In genomic region chr3:134600166-134600670, GRCh38 we compare ENCODE assay signal across 12 cellular contexts. TPM values are rescaled to one million over a fixed set of nuclear protein-coding genes. Genes with fewer than 3 reads are reported as not detected.
DNase-seq lines count a peak whose midpoint lies in the region; ATAC-seq, FAIRE-seq and TF ChIP-seq lines count a peak whose summit lies in the region.
"Had no signal": no experiment of that assay in that cellular context is flagged by ENCODE, and none has a peak within 500 bp of the region (broad histone marks: within the 10 kb centered on the region; RNA-seq: fewer than 3 reads in every experiment).

No MANE protein-coding gene starts in this region.

- H3K9me3 Mint-ChIP-seq in activated T-helper 17 cell treated with anti-CD3 and anti-CD28 coated beads, Interleukin-2, amount 50 U/mL, for 72 hours, result no peaks in the 10 kb centered on the region
- no peaks in the 10 kb centered on the region for H3K9me3 Mint-ChIP-seq in stimulated activated effector memory CD8-positive, alpha-beta T cell treated with anti-CD3 and anti-CD28 coated beads, Interleukin-12 subunit alpha, Interleukin-12 subunit beta, amount 100 ng/mL, for 72 hours
- H3K9me3 Mint-ChIP-seq: activated naive CD4-positive, alpha-beta T cell treated with anti-CD3 and anti-CD28 coated beads for 36 hours; CD4-positive, CD25-positive, alpha-beta regulatory T cell; stimulated activated memory B cell treated with anti-CD40 and anti-IgM and Interleukin-4, amounts not matched to agents 10 μg/mL and 1 μg/mL and 100 μg/mL, for 72 hours had no signal

- TF ChIP-seq CTCF in keratinocyte (optimal IDR thresholded peaks at IDR 0.05 in 1 of 3, IDR thresholded peaks at IDR 0.05 in 1 of 3, conservative IDR thresholded peaks at IDR 0.05 in 1 of 3; ENCODE audit: extremely low read depth in 1 of 3, insufficient read depth in 2 of 3, low read length in 3 of 3), result no peak

- peaks cover 7% of the 10 kb centered on the region for H3K27me3 Mint-ChIP-seq in activated T-helper 17 cell treated with anti-CD3 and anti-CD28 coated beads, Interleukin-2, amount 50 U/mL, for 72 hours

- no peaks in the 10 kb centered on the region for H3K36me3 ChIP-seq in keratinocyte (ENCODE audit: control insufficient read depth in 2 of 2, extremely low read depth in 1 of 2, insufficient read depth in 2 of 2, low read length in 2 of 2)

- H3K4me2 ChIP-seq in keratinocyte (ENCODE audit: control insufficient read depth, extremely low read depth, insufficient read depth, low read depth, low read length), result peak overlapping the region; percentile 24

- H3K4me3 Mint-ChIP-seq in activated T-helper 17 cell treated with anti-CD3 and anti-CD28 coated beads, Interleukin-2, amount 50 U/mL, for 72 hours, result peak overlapping the region; percentile 23
- no peak overlapping the region for H3K4me3 Mint-ChIP-seq in stimulated activated effector memory CD8-positive, alpha-beta T cell treated with anti-CD3 and anti-CD28 coated beads, Interleukin-12 subunit alpha, Interleukin-12 subunit beta, amount 100 ng/mL, for 72 hours
- H3K4me3 Mint-ChIP-seq: activated naive CD4-positive, alpha-beta T cell treated with anti-CD3 and anti-CD28 coated beads for 36 hours; stimulated activated memory B cell treated with anti-CD40 and anti-IgM and Interleukin-4, amounts not matched to agents 10 μg/mL and 1 μg/mL and 100 μg/mL, for 72 hours had no signal

- H3K4me3 ChIP-seq in keratinocyte (ENCODE audit: control insufficient read depth in 2 of 3, extremely low read depth in 1 of 3, insufficient read depth in 2 of 3, low read depth in 1 of 3, low read length in 3 of 3), result no peak overlapping the region

- H2AFZ ChIP-seq in keratinocyte (ENCODE audit: control insufficient read depth, low read length), result peak overlapping the region; percentile 48

- H3K27ac Mint-ChIP-seq in activated T-helper 17 cell treated with anti-CD3 and anti-CD28 coated beads, Interleukin-2, amount 50 U/mL, for 72 hours, result no peak overlapping the region
- H3K27ac Mint-ChIP-seq in stimulated activated effector memory CD8-positive, alpha-beta T cell treated with anti-CD3 and anti-CD28 coated beads, Interleukin-12 subunit alpha, Interleukin-12 subunit beta, amount 100 ng/mL, for 72 hours, result no peak overlapping the region
- H3K27ac Mint-ChIP-seq: activated naive CD4-positive, alpha-beta T cell treated with anti-CD3 and anti-CD28 coated beads for 36 hours; CD4-positive, CD25-positive, alpha-beta regulatory T cell; stimulated activated memory B cell treated with anti-CD40 and anti-IgM and Interleukin-4, amounts not matched to agents 10 μg/mL and 1 μg/mL and 100 μg/mL, for 72 hours had no signal

- H3K4me1 ChIP-seq in keratinocyte (ENCODE audit: control insufficient read depth, extremely low read depth, insufficient read depth, low read length), result peaks cover 21% of the 10 kb centered on the region

- H3K27ac ChIP-seq in keratinocyte (ENCODE audit: control insufficient read depth, insufficient read depth, low read length), result no peak overlapping the region

- peaks cover 13% of the 10 kb centered on the region for H3K9me3 ChIP-seq in keratinocyte (ENCODE audit: control insufficient read depth, low read depth, low read length)

- dilution Hi-C loops in keratinocyte (cut with MboI; ENCODE audit: extremely low pct_ligation_motif_present, low sequenced_read_pairs), result no loop called here

- no peaks in the 10 kb centered on the region for H3K79me2 ChIP-seq in keratinocyte (ENCODE audit: control insufficient read depth, insufficient read depth, low read length)

- no peaks in the 10 kb centered on the region for H4K20me1 ChIP-seq in keratinocyte (ENCODE audit: control insufficient read depth, extremely low read depth, insufficient read depth, low read length)

- no peak for ATAC-seq in activated T-helper 17 cell treated with anti-CD3 and anti-CD28 coated beads, Interleukin-2, amount 50 U/mL, for 72 hours (replicated peaks)
- no peak for ATAC-seq in stimulated activated effector memory CD8-positive, alpha-beta T cell treated with anti-CD3 and anti-CD28 coated beads, Interleukin-12 subunit alpha, Interleukin-12 subunit beta, amount 100 ng/mL, for 72 hours
- ATAC-seq in HG03039 (IDR thresholded peaks at IDR 0.05; ENCODE audit: unreplicated experiment), result no peak

- H3K9me1 ChIP-seq in keratinocyte (ENCODE audit: control insufficient read depth, extremely low read depth, insufficient read depth, low read length), result no peaks in the 10 kb centered on the region

- FAIRE-seq in keratinocyte (lab: Jason Lieb, UNC), result peak; percentile 23
- FAIRE-seq: TTC549 had no signal

- H3K36me3 Mint-ChIP-seq in activated T-helper 17 cell treated with anti-CD3 and anti-CD28 coated beads, Interleukin-2, amount 50 U/mL, for 72 hours (ENCODE audit: low read depth), result no peaks in the 10 kb centered on the region
- H3K36me3 Mint-ChIP-seq in stimulated activated effector memory CD8-positive, alpha-beta T cell treated with anti-CD3 and anti-CD28 coated beads, Interleukin-12 subunit alpha, Interleukin-12 subunit beta, amount 100 ng/mL, for 72 hours, result no peaks in the 10 kb centered on the region
- H3K36me3 Mint-ChIP-seq: CD4-positive, CD25-positive, alpha-beta regulatory T cell; stimulated activated memory B cell treated with anti-CD40 and anti-IgM and Interleukin-4, amounts not matched to agents 10 μg/mL and 1 μg/mL and 100 μg/mL, for 72 hours had no signal

- H3K4me1 Mint-ChIP-seq in activated T-helper 17 cell treated with anti-CD3 and anti-CD28 coated beads, Interleukin-2, amount 50 U/mL, for 72 hours, result no peaks in the 10 kb centered on the region
- peaks cover 9% of the 10 kb centered on the region for H3K4me1 Mint-ChIP-seq in stimulated activated effector memory CD8-positive, alpha-beta T cell treated with anti-CD3 and anti-CD28 coated beads, Interleukin-12 subunit alpha, Interleukin-12 subunit beta, amount 100 ng/mL, for 72 hours

- DNase-seq in DMS53 (lab: John Stamatoyannopoulos, UW) (peak; percentile 32), H4 (ENCODE audit: low spot score) (peak; percentile 40), keratinocyte (ENCODE audit: low read depth, low spot score) (no peak), NCI-H146 treated with DMSO at 0.1 percent for 48 hours (lab: John Stamatoyannopoulos, UW; ENCODE audit: unreplicated experiment) (no peak)
- DNase-seq in stimulated activated effector memory CD8-positive, alpha-beta T cell treated with anti-CD3 and anti-CD28 coated beads, Interleukin-12 subunit alpha, Interleukin-12 subunit beta, amount 100 ng/mL, for 72 hours (ENCODE audit: low spot score in 2 of 2), result no peak
- DNase-seq in activated CD4-positive, alpha-beta T cell treated with anti-CD3 and anti-CD28 coated beads for 1 hour, result no peak

- H3K27me3 ChIP-seq in keratinocyte (ENCODE audit: control insufficient read depth, extremely low read depth, insufficient read depth, low read length), result peaks cover 2% of the 10 kb centered on the region

- no peak overlapping the region for H3K9ac ChIP-seq in keratinocyte (ENCODE audit: control insufficient read depth, extremely low read depth, insufficient read depth, low read length)

RNA-seq across cellular contexts. Expression of gene KY, which starts 50.6 kb away (rescaled TPM):
- total RNA-seq in H4 (2014; rRNA removed; shearing (Covaris generic)), result 0.04 TPM in 1 of 2 replicates, not detected in the other
- total RNA-seq in activated T-helper 17 cell treated with anti-CD3 and anti-CD28 coated beads, Interleukin-2, amount 50 U/mL, for 72 hours, result not detected
- polyA plus RNA-seq in keratinocyte, result 0.02 to 0.03 TPM in 2 of 3 replicates, not detected in the other
- not detected for polyA plus RNA-seq in keratinocyte (2011; ENCODE audit: low read depth)
- polyA plus RNA-seq in keratinocyte (2011; cell fraction: cytosol; rRNA removed), result not detected in 2 replicates
- polyA plus RNA-seq in keratinocyte (2011; cell fraction: nucleus; rRNA removed), result not detected in 2 replicates
- polyA plus RNA-seq in keratinocyte (2012; ENCODE audit: low replicate concordance), result not detected in 2 replicates
- polyA minus RNA-seq in keratinocyte, result not detected in 3 replicates
- polyA minus RNA-seq in keratinocyte (2011; cell fraction: cytosol; rRNA and poly(A)+ RNA removed), result not detected
- not detected in 2 replicates for polyA minus RNA-seq in keratinocyte (2011; cell fraction: nucleus; rRNA and poly(A)+ RNA removed)
- total RNA-seq: activated naive CD4-positive, alpha-beta T cell treated with anti-CD3 and anti-CD28 coated beads for 36 hours; CD4-positive, CD25-positive, alpha-beta regulatory T cell had no signal
- polyA plus RNA-seq: CD4-positive, CD25-positive, alpha-beta regulatory T cell had no signal

Comparison
In these comparisons a context has a peak if more than half of its experiments do, and no peak if none do; other contexts are left out.
1. DNase-seq: peak in DMS53 (single experiment) and H4 (single experiment); none in keratinocyte (single experiment), stimulated activated effector memory CD8-positive, alpha-beta T cell treated with anti-CD3 and anti-CD28 coated beads, Interleukin-12 subunit alpha, Interleukin-12 subunit beta, amount 100 ng/mL, for 72 hours (0 of 2), activated CD4-positive, alpha-beta T cell treated with anti-CD3 and anti-CD28 coated beads for 1 hour (single experiment) and NCI-H146 treated with DMSO at 0.1 percent for 48 hours (single experiment).